In the genomic region with DNA sequence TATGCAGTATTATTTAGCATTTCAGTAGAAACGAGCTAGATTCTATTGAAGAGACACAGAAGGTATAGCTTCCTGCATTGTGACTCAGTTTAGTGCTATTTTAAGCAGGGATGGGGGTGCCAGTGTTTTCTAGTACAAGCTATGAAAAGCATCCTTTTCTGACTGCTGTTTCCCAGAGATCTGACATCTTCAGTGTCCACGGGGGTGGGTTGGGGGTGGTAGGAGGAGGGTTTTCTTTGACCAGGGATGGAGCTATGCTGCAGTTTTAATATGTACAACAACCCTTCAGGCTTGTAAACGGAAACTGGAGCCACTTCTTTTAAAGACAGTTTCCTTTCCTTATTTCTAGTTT, we compare ENCODE assay signal across 9 cellular contexts. TPM values are rescaled to one million over a fixed set of nuclear protein-coding genes. Genes with fewer than 3 reads are reported as not detected.
A peak's percentile ranks its signal among the peaks of the same experiment; 100 is the strongest.
DNase-seq lines count a peak whose midpoint lies in the region; ATAC-seq and TF ChIP-seq lines count a peak whose summit lies in the region.
"Had no signal": no experiment of that assay in that cellular context is flagged by ENCODE, and none has a peak within 500 bp of the region (broad histone marks: within the 10 kb centered on the region; RNA-seq: fewer than 3 reads in every experiment).

No MANE protein-coding gene starts in this region.

- H3K4me1 Mint-ChIP-seq in CD8-positive, alpha-beta memory T cell = peaks cover 5 to 18% (median 12%) of the 10 kb centered on the region in 3 donors
- H3K4me1 Mint-ChIP-seq in activated T-cell treated with anti-CD3 and anti-CD28 coated beads, Interleukin-2, amount 50 U/mL, for 72 hours (ENCODE audit: low read depth) = no peaks in the 10 kb centered on the region

- peaks cover 0 to 10% of the 10 kb centered on the region in 2 donors for H3K4me1 ChIP-seq in right atrium auricular region
- H3K4me1 ChIP-seq in CD8-positive, alpha-beta memory T cell (ENCODE audit: insufficient read depth, low read length) = no peaks in the 10 kb centered on the region

- peaks cover 6 to 10% of the 10 kb centered on the region in 2 donors for H3K27me3 Mint-ChIP-seq in CD8-positive, alpha-beta memory T cell
- peaks cover 30% of the 10 kb centered on the region for H3K27me3 Mint-ChIP-seq in activated T-cell treated with anti-CD3 and anti-CD28 coated beads, Interleukin-2, amount 50 U/mL, for 72 hours (ENCODE audit: low read depth)

- no peak for TF ChIP-seq CTCF in right atrium auricular region (IDR thresholded peaks at IDR 0.05)

- peak overlapping the region; percentile 58 to 62 for H3K4me3 ChIP-seq in right atrium auricular region
- no peak overlapping the region for H3K4me3 ChIP-seq in CD8-positive, alpha-beta memory T cell (ENCODE audit: low read length)

- no peak overlapping the region for H3K4me3 Mint-ChIP-seq in CD8-positive, alpha-beta memory T cell
- H3K4me3 Mint-ChIP-seq in activated T-cell treated with anti-CD3 and anti-CD28 coated beads, Interleukin-2, amount 50 U/mL, for 72 hours = no peak overlapping the region

- H3K36me3 ChIP-seq in right atrium auricular region = no peaks in the 10 kb centered on the region
- no peaks in the 10 kb centered on the region for H3K36me3 ChIP-seq in CD8-positive, alpha-beta memory T cell (ENCODE audit: insufficient read depth, low read length)

- no peak for ATAC-seq in left ventricle myocardium superior
- no peak for ATAC-seq in activated T-cell treated with anti-CD3 and anti-CD28 coated beads, Interleukin-2, amount 50 U/mL, for 72 hours (replicated peaks in 1 of 2)

- no peaks in the 10 kb centered on the region for H3K36me3 Mint-ChIP-seq in CD8-positive, alpha-beta memory T cell
- peaks cover 0 to 2% of the 10 kb centered on the region in 2 donors for H3K36me3 Mint-ChIP-seq in activated T-cell treated with anti-CD3 and anti-CD28 coated beads, Interleukin-2, amount 50 U/mL, for 72 hours (ENCODE audit: insufficient read depth in 2 of 2)

- CTCF ChIA-PET in CD8-positive, alpha-beta memory T cell (lab: Charles Lee) = no interaction called here

- DNase-seq in right atrium auricular region (ENCODE audit: low spot score) = no peak
- no peak for DNase-seq in left ventricle myocardium superior
- DNase-seq in cerebellum (ENCODE audit: low spot score) = peak; percentile 53
- peak; percentile 14 for DNase-seq in mucosa of gallbladder (ENCODE audit: low spot score)
- DNase-seq in AML-193 (lab: John Stamatoyannopoulos, UW) = no peak
- no peak for DNase-seq in CD8-positive, alpha-beta memory T cell
- DNase-seq in activated T-cell treated with anti-CD3 and anti-CD28 coated beads, Interleukin-2, amount 50 U/mL, for 72 hours = no peak
- no peak for DNase-seq in NCI-H345 (lab: John Stamatoyannopoulos, UW)
- DNase-seq: GDM1 had no signal

- peak overlapping the region; percentile 78 to 83 for H3K27ac ChIP-seq in right atrium auricular region
- no peak overlapping the region for H3K27ac ChIP-seq in CD8-positive, alpha-beta memory T cell (ENCODE audit: low read depth, low read length)

- peaks cover 0 to 7% (median 6%) of the 10 kb centered on the region in 5 donors for H3K9me3 Mint-ChIP-seq in CD8-positive, alpha-beta memory T cell
- no peaks in the 10 kb centered on the region for H3K9me3 Mint-ChIP-seq in activated T-cell treated with anti-CD3 and anti-CD28 coated beads, Interleukin-2, amount 50 U/mL, for 72 hours

- intact Hi-C loops in left ventricle myocardium superior (cut with micrococcal nuclease) = no loop called here

- H3K27me3 ChIP-seq in right atrium auricular region = no peaks in the 10 kb centered on the region
- no peaks in the 10 kb centered on the region for H3K27me3 ChIP-seq in CD8-positive, alpha-beta memory T cell (ENCODE audit: insufficient read depth, low read length, poor library complexity, severe bottlenecking)

- no peaks in the 10 kb centered on the region for H3K9me3 ChIP-seq in right atrium auricular region
- no peaks in the 10 kb centered on the region for H3K9me3 ChIP-seq in CD8-positive, alpha-beta memory T cell (ENCODE audit: low read length)

- H3K27ac Mint-ChIP-seq in CD8-positive, alpha-beta memory T cell = no peak overlapping the region
- no peak overlapping the region for H3K27ac Mint-ChIP-seq in activated T-cell treated with anti-CD3 and anti-CD28 coated beads, Interleukin-2, amount 50 U/mL, for 72 hours

- POLR2A ChIA-PET in CD8-positive, alpha-beta memory T cell (lab: Charles Lee) = no interaction called here

RNA-seq across cellular contexts. Expression of a gene that starts 2.7 kb away (rescaled TPM):
- total RNA-seq in right atrium auricular region = 1 to 10 TPM; 9.3 to 9.9 TPM
- 10.6 TPM for total RNA-seq in left ventricle myocardium superior
- 28.7 TPM for total RNA-seq in cerebellum
- 26.9 TPM for total RNA-seq in mucosa of gallbladder
- not detected for total RNA-seq in CD8-positive, alpha-beta memory T cell
- polyA plus RNA-seq in CD8-positive, alpha-beta memory T cell = not detected
- under 1 TPM in 1 of 2 donors, not detected in 1; 0.24 TPM for total RNA-seq in activated T-cell treated with anti-CD3 and anti-CD28 coated beads, Interleukin-2, amount 50 U/mL, for 72 hours

Comparison
In these comparisons a context has a peak if more than half of its experiments do, and no peak if none do; other contexts are left out.
1. DNase-seq: peak in cerebellum (single experiment) and mucosa of gallbladder (single experiment); none in right atrium auricular region (single experiment), left ventricle myocardium superior (single experiment), AML-193 (0 of 2), CD8-positive, alpha-beta memory T cell (0 of 5), activated T-cell treated with anti-CD3 and anti-CD28 coated beads, Interleukin-2, amount 50 U/mL, for 72 hours (0 of 2) and NCI-H345 (single experiment).